In genomic region chr17:74430706-74431567, GRCh38 we compare ENCODE assay signal across 1 cellular context.
TF ChIP-seq lines count a peak whose summit lies in the region.

No MANE protein-coding gene starts in this region.

TF ChIP-seq in HepG2, 621 proteins besides CTCF, POLR2A, EP300 and RAD21 (continued from another document and continues in another):
- TF ChIP-seq ZNF646 (CRISPR knock-in tag; IDR thresholded peaks at IDR 0.05) = no peak
- TF ChIP-seq ELK4 (CRISPR knock-in tag; IDR thresholded peaks at IDR 0.05; ENCODE audit: borderline replicate concordance) = no peak
- TF ChIP-seq E2F1 (CRISPR knock-in tag; IDR thresholded peaks at IDR 0.05) = peak; percentile 27; the same call in 1 of the 2 replicates
- no peak; the same call in 1 of the 2 replicates for TF ChIP-seq NR0B2 (CRISPR knock-in tag; IDR thresholded peaks at IDR 0.05)
- peak; percentile 94 for TF ChIP-seq UBTF (CRISPR knock-in tag; IDR thresholded peaks at IDR 0.05)
- TF ChIP-seq MTA1 (CRISPR knock-in tag; IDR thresholded peaks at IDR 0.05; ENCODE audit: borderline replicate concordance) = peak; percentile 81; the same call in 1 of the 2 replicates
- peak; percentile 16; the same call in 1 of the 2 replicates for TF ChIP-seq SOX13 (IDR thresholded peaks at IDR 0.05)
- peak in 1 of 2 experiments; percentile 67; a peak in 2 of 4 replicates for TF ChIP-seq SOX13 (CRISPR knock-in tag; conservative IDR thresholded peaks at IDR 0.05 in 1 of 2, IDR thresholded peaks at IDR 0.05 in 1 of 2)
- no peak for TF ChIP-seq SUZ12 (IDR thresholded peaks at IDR 0.05; ENCODE audit: low read depth, low read length)
- TF ChIP-seq ZNF280D (CRISPR knock-in tag; IDR thresholded peaks at IDR 0.05) = peak; percentile 32; the same call in 1 of the 2 replicates
- TF ChIP-seq TCF7 (IDR thresholded peaks at IDR 0.05; ENCODE audit: low read depth) = peak; percentile 46
- TF ChIP-seq REPIN1 (CRISPR knock-in tag; IDR thresholded peaks at IDR 0.05; ENCODE audit: borderline replicate concordance, low read depth) = peak; percentile 69
- no peak for TF ChIP-seq RORA (CRISPR knock-in tag; IDR thresholded peaks at IDR 0.05)
- TF ChIP-seq SIN3A (IDR thresholded peaks at IDR 0.05; ENCODE audit: borderline replicate concordance, low read depth, low read length) = peak; percentile 14
- peak; percentile 44; the same call in 1 of the 2 replicates for TF ChIP-seq PRDM10 (CRISPR knock-in tag; IDR thresholded peaks at IDR 0.05; ENCODE audit: low read depth)
- TF ChIP-seq EZH2 (conservative IDR thresholded peaks at IDR 0.05; ENCODE audit: low read depth, low read length) = no peak
- TF ChIP-seq FOXA3 (CRISPR knock-in tag; IDR thresholded peaks at IDR 0.05) = peak; percentile 78
- TF ChIP-seq HIC2 (CRISPR knock-in tag; IDR thresholded peaks at IDR 0.05; ENCODE audit: low read depth) = peak; percentile 72
- TF ChIP-seq DZIP1 (CRISPR knock-in tag; IDR thresholded peaks at IDR 0.05) = no peak; the same call in 1 of the 2 replicates
